Comparison of ENCODE assay signal across 20 cellular contexts in the genomic region with DNA sequence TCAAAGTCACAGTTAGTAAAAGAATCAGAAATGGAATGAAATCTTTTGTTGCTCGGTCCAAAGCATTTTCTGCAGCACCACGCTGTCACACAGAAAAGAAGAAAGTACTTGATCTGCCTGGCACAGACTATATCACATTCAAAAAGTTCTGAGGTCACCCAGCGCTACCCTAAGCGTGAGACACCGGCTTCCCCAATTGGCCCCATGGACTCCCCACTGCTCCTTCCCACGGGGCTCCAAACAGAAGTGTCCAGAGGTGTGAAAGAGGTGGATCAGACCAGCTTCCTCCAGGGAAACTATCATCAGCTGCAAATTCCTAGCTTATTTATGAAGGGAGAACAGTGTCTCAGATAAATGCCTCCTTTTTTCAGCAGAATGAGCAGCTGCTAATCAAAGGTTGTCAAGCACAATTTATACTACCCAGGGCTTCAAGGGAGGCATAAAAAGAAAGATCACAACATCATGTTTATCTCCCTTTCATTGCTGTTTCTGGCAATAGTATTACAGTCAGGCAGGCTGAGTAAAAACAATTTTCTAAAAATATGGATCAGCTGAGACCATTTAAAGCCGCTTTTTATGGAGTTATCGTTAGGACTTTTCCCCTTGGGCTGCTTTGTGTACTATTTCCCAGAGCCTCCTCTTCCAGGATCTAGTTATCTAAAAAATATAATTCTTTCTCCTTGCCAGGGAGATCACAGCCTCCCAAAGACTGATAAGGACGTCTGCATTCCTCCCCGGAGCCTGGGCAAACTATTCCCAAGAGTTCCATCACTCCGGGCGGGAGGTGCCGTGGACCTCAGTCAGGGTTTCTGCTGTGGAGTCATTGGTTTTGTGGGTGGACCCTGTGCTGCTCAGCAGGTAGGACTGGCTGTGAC.
A peak's percentile ranks its signal among the peaks of the same experiment; 100 is the strongest.
DNase-seq lines count a peak whose midpoint lies in the region; ATAC-seq and TF ChIP-seq lines count a peak whose summit lies in the region.
"Had no signal": no experiment of that assay in that cellular context is flagged by ENCODE, and none has a peak within 500 bp of the region (broad histone marks: within the 10 kb centered on the region; RNA-seq: fewer than 3 reads in every experiment).

No MANE protein-coding gene starts in this region.

- peaks cover 9% of the 10 kb centered on the region for H3K4me1 ChIP-seq in right cardiac atrium (ENCODE audit: control insufficient read depth, insufficient read depth, low read length)
- peaks cover 10% of the 10 kb centered on the region for H3K4me1 ChIP-seq in smooth muscle cell (ENCODE audit: low read depth)
- H3K4me1 ChIP-seq: parathyroid adenoma had no signal

- ATAC-seq in right cardiac atrium (peak; percentile 74 to 76), GM18861 (IDR thresholded peaks at IDR 0.05; ENCODE audit: unreplicated experiment) (no peak), GM21360 (IDR thresholded peaks at IDR 0.05; ENCODE audit: unreplicated experiment) (no peak), T-cell (replicated peaks in 1 of 4) (no peak)
- ATAC-seq: naive thymus-derived CD4-positive, alpha-beta T cell; stimulated activated memory B cell treated with anti-CD40 and anti-IgM and Interleukin-4, amounts not matched to agents 10 μg/mL and 1 μg/mL and 100 μg/mL, for 72 hours had no signal

- H3K4me1 Mint-ChIP-seq in T-cell = no peaks in the 10 kb centered on the region
- H3K4me1 Mint-ChIP-seq: CD4-positive, CD25-positive, alpha-beta regulatory T cell; naive thymus-derived CD4-positive, alpha-beta T cell; stimulated activated memory B cell treated with anti-CD40 and anti-IgM and Interleukin-4, amounts not matched to agents 10 μg/mL and 1 μg/mL and 100 μg/mL, for 72 hours had no signal

- H3K79me2 ChIP-seq in smooth muscle cell (ENCODE audit: low read depth) = peaks cover 2% of the 10 kb centered on the region
- H3K79me2 ChIP-seq: parathyroid adenoma had no signal

- intact Hi-C loops in dorsolateral prefrontal cortex (cut with DNase I) = no loop called here
- intact Hi-C loops in right cardiac atrium (cut with DNase I) = no loop called here

- H3K36me3 ChIP-seq in smooth muscle cell (ENCODE audit: low read depth) = no peaks in the 10 kb centered on the region
- H3K36me3 ChIP-seq: thyroid gland had no signal

- 23% methylated on average over 13 of the region's 13 CpGs for WGBS in right cardiac atrium
- 29% methylated on average over 13 of the region's 13 CpGs for WGBS in smooth muscle cell (ENCODE audit: low lambda C conversion rate)

- CTCF ChIA-PET in T-cell (lab: Charles Lee) = interaction anchor here in 1 of 2 donors (0.6 kb wide), 1 partner anchor 28 kb away, joined by 3 read pairs; no protein-coding TSS in a partner anchor

- no peak overlapping the region for H3K27ac Mint-ChIP-seq in T-cell
- H3K27ac Mint-ChIP-seq: CD4-positive, CD25-positive, alpha-beta regulatory T cell; naive thymus-derived CD4-positive, alpha-beta T cell; stimulated activated memory B cell treated with anti-CD40 and anti-IgM and Interleukin-4, amounts not matched to agents 10 μg/mL and 1 μg/mL and 100 μg/mL, for 72 hours; T-helper 2 cell treated with Interferon-gamma antibody and Interleukin-4, amounts not matched to agents 5 μg/mL and 100 μg/mL, for 36 hours had no signal

- no peaks in the 10 kb centered on the region for H3F3A ChIP-seq in smooth muscle cell (ENCODE audit: low read depth)

- H3K4me3 ChIP-seq in dorsolateral prefrontal cortex (peak overlapping the region in 10 of 59 donors; percentile 1 to 20 (median 8)), right cardiac atrium (ENCODE audit: low read length) (peak overlapping the region; percentile 30), smooth muscle cell (no peak overlapping the region)
- H3K4me3 ChIP-seq: thyroid gland had no signal

- H3K27me3 Mint-ChIP-seq in T-cell = peaks cover 1 to 7% of the 10 kb centered on the region in 2 donors

- no peaks in the 10 kb centered on the region for H3K36me3 Mint-ChIP-seq in T-cell
- H3K36me3 Mint-ChIP-seq: CD4-positive, CD25-positive, alpha-beta regulatory T cell; naive thymus-derived CD4-positive, alpha-beta T cell; stimulated activated memory B cell treated with anti-CD40 and anti-IgM and Interleukin-4, amounts not matched to agents 10 μg/mL and 1 μg/mL and 100 μg/mL, for 72 hours had no signal

- no peaks in the 10 kb centered on the region for H3K9me3 ChIP-seq in right cardiac atrium (ENCODE audit: control insufficient read depth, low read length)
- H3K9me3 ChIP-seq in smooth muscle cell (replicated peaks; ENCODE audit: low read depth) = no peaks in the 10 kb centered on the region
- H3K9me3 ChIP-seq: thyroid gland had no signal

- H3K27me3 ChIP-seq in dorsolateral prefrontal cortex = no peaks in the 10 kb centered on the region
- H3K27me3 ChIP-seq in right cardiac atrium (ENCODE audit: control insufficient read depth, insufficient read depth) = no peaks in the 10 kb centered on the region
- no peaks in the 10 kb centered on the region for H3K27me3 ChIP-seq in smooth muscle cell (ENCODE audit: low read depth)
- H3K27me3 ChIP-seq: thyroid gland had no signal

- H3K9ac ChIP-seq in smooth muscle cell (ENCODE audit: low read depth) = no peak overlapping the region
- H3K9ac ChIP-seq: parathyroid adenoma had no signal

- peak overlapping the region; percentile 77 for H3K4me2 ChIP-seq in smooth muscle cell

- peak; percentile 50 for DNase-seq in NCI-H2227 treated with DMSO at 0.1 percent for 48 hours (lab: John Stamatoyannopoulos, UW)
- DNase-seq in dorsolateral prefrontal cortex = no peak
- DNase-seq in right cardiac atrium = peak; percentile 27 to 70 (median 66)
- DNase-seq in smooth muscle cell (lab: John Stamatoyannopoulos, UW; ENCODE audit: unreplicated experiment) = no peak
- no peak for DNase-seq in caudate nucleus (lab: John Stamatoyannopoulos, UW)
- DNase-seq in T-cell = no peak
- DNase-seq: activated CD4-positive, alpha-beta T cell treated with anti-CD3 and anti-CD28 coated beads, Interleukin-2, amount 50 U/mL, for 4 hours; activated gamma-delta T cell; CD4-positive, CD25-positive, alpha-beta regulatory T cell; head of caudate nucleus; naive thymus-derived CD4-positive, alpha-beta T cell; NCI-H2107; NCI-H748 treated with DMSO at 0.1 percent for 48 hours; SIG-M5; thyroid gland had no signal

- H3K4me3 Mint-ChIP-seq in T-cell = no peak overlapping the region
- H3K4me3 Mint-ChIP-seq: CD4-positive, CD25-positive, alpha-beta regulatory T cell; naive thymus-derived CD4-positive, alpha-beta T cell; stimulated activated memory B cell treated with anti-CD40 and anti-IgM and Interleukin-4, amounts not matched to agents 10 μg/mL and 1 μg/mL and 100 μg/mL, for 72 hours; T-helper 2 cell treated with Interferon-gamma antibody and Interleukin-4, amounts not matched to agents 5 μg/mL and 100 μg/mL, for 36 hours had no signal

- POLR2A ChIA-PET in T-cell (lab: Charles Lee) = no interaction called here

- no peak for TF ChIP-seq CTCF in dorsolateral prefrontal cortex (IDR thresholded peaks at IDR 0.05 in 54 of 56, conservative IDR thresholded peaks at IDR 0.05 in 2 of 56; ENCODE audit: low read depth in 1 of 56, partially characterized antibody in 56 of 56)
- no peak for TF ChIP-seq CTCF in smooth muscle cell (IDR thresholded peaks at IDR 0.05; ENCODE audit: borderline replicate concordance, insufficient read depth, poor library complexity, severe bottlenecking)

- no peaks in the 10 kb centered on the region for H3K9me3 Mint-ChIP-seq in T-cell
- H3K9me3 Mint-ChIP-seq: naive thymus-derived CD4-positive, alpha-beta T cell; stimulated activated memory B cell treated with anti-CD40 and anti-IgM and Interleukin-4, amounts not matched to agents 10 μg/mL and 1 μg/mL and 100 μg/mL, for 72 hours; T-helper 2 cell treated with Interferon-gamma antibody and Interleukin-4, amounts not matched to agents 5 μg/mL and 100 μg/mL, for 36 hours had no signal

- H3K27ac ChIP-seq in dorsolateral prefrontal cortex = peak overlapping the region in 35 of 59 donors; percentile 2 to 77 (median 32)
- peak overlapping the region; percentile 81 for H3K27ac ChIP-seq in right cardiac atrium (ENCODE audit: low read length)
- no peak overlapping the region for H3K27ac ChIP-seq in smooth muscle cell (ENCODE audit: low read depth)
- H3K27ac ChIP-seq in caudate nucleus (ENCODE audit: low read depth, low read length) = no peak overlapping the region
- H3K27ac ChIP-seq: parathyroid adenoma, thyroid gland had no signal

- H4K20me1 ChIP-seq in smooth muscle cell (ENCODE audit: low read depth) = no peaks in the 10 kb centered on the region

- no peak overlapping the region for H2AFZ ChIP-seq in smooth muscle cell (ENCODE audit: low read depth)
- H2AFZ ChIP-seq: parathyroid adenoma had no signal

Comparison
In these comparisons a context has a peak if more than half of its experiments do, and no peak if none do; other contexts are left out.
1. DNase-seq: peak in NCI-H2227 treated with DMSO at 0.1 percent for 48 hours (single experiment) and right cardiac atrium (3 of 3); none in dorsolateral prefrontal cortex (0 of 10), smooth muscle cell (single experiment), caudate nucleus (0 of 61) and T-cell (0 of 34).
2. H3K27ac ChIP-seq: peak in dorsolateral prefrontal cortex (35 of 59) and right cardiac atrium (single experiment); none in smooth muscle cell (single experiment) and caudate nucleus (single experiment).
3. ATAC-seq: peak in right cardiac atrium (2 of 2); none in GM18861 (single experiment), GM21360 (single experiment) and T-cell (0 of 4).